Comparison of ENCODE assay signal across 10 cellular contexts in genomic region chr10:102675151-102675886, GRCh38. TPM values are rescaled to one million over a fixed set of nuclear protein-coding genes. Genes with fewer than 3 reads are reported as not detected.
DNase-seq lines count a peak whose midpoint lies in the region; ATAC-seq, FAIRE-seq and TF ChIP-seq lines count a peak whose summit lies in the region.
"Had no signal": no experiment of that assay in that cellular context is flagged by ENCODE, and none has a peak within 500 bp of the region (broad histone marks: within the 10 kb centered on the region; RNA-seq: fewer than 3 reads in every experiment).

No MANE protein-coding gene starts in this region.

- no peak overlapping the region for H3K4me3 ChIP-seq in right atrium auricular region
- no peak overlapping the region for H3K4me3 ChIP-seq in bronchial epithelial cell (ENCODE audit: low read depth, low read length)

- no peaks in the 10 kb centered on the region for H3K27me3 ChIP-seq in right atrium auricular region
- H3K27me3 ChIP-seq in bronchial epithelial cell (ENCODE audit: control insufficient read depth, insufficient read depth, low read length) = no peaks in the 10 kb centered on the region

- no peaks in the 10 kb centered on the region for H3K9me3 ChIP-seq in right atrium auricular region

- FAIRE-seq in bronchial epithelial cell (lab: Jason Lieb, UNC) = no peak

- DNase-seq in right atrium auricular region (ENCODE audit: low spot score) (no peak), Right ventricle myocardium superior (no peak), bronchial epithelial cell (ENCODE audit: low read depth) (peak; percentile 54), HPDE6-E6E7 (ENCODE audit: extremely low spot score) (no peak), cerebellum (ENCODE audit: low spot score) (no peak), NCI-H526 (lab: John Stamatoyannopoulos, UW) (no peak), NCI-H146 (lab: John Stamatoyannopoulos, UW) (no peak)
- peak in 1 of 10 donors; percentile 20 for DNase-seq in naive thymus-derived CD8-positive, alpha-beta T cell
- DNase-seq: activated naive CD4-positive, alpha-beta T cell; NCI-H69 had no signal

- H3K27me3 Mint-ChIP-seq in naive thymus-derived CD8-positive, alpha-beta T cell = no peaks in the 10 kb centered on the region

- no peaks in the 10 kb centered on the region for H3K36me3 Mint-ChIP-seq in naive thymus-derived CD8-positive, alpha-beta T cell

- H3K9me3 Mint-ChIP-seq in naive thymus-derived CD8-positive, alpha-beta T cell = no peaks in the 10 kb centered on the region

- H3K36me3 ChIP-seq in right atrium auricular region (no peaks in the 10 kb centered on the region), bronchial epithelial cell (ENCODE audit: control insufficient read depth, insufficient read depth, low read length) (no peaks in the 10 kb centered on the region)

- TF ChIP-seq CTCF in right atrium auricular region (IDR thresholded peaks at IDR 0.05) = no peak
- no peak for TF ChIP-seq CTCF in bronchial epithelial cell (IDR thresholded peaks at IDR 0.05; ENCODE audit: insufficient read depth, low read length, severe bottlenecking)

- peaks cover 23 to 72% (median 54%) of the 10 kb centered on the region in 4 donors for H3K4me1 Mint-ChIP-seq in naive thymus-derived CD8-positive, alpha-beta T cell

- peaks cover 0 to 87% of the 10 kb centered on the region in 2 donors for H3K4me1 ChIP-seq in right atrium auricular region

- POLR2A ChIA-PET in naive thymus-derived CD8-positive, alpha-beta T cell (lab: Charles Lee) = interaction anchor here (0.7 to 29.2 kb wide), 8 partner anchors 13 to 517 kb away, joined by 3 to 624 read pairs (median 14); partner anchors contain the start of genes ARL3, SFXN2, SUFU and TRIM8

- peak overlapping the region; percentile 90 to 98 (median 96) for H3K27ac Mint-ChIP-seq in naive thymus-derived CD8-positive, alpha-beta T cell

- intact Hi-C loops in Right ventricle myocardium superior (cut with DNase I) = no loop called here

- peak overlapping the region; percentile 82 to 90 for H3K27ac ChIP-seq in right atrium auricular region

- ATAC-seq in Right ventricle myocardium superior (ENCODE audit: poor library complexity) = no peak
- ATAC-seq in naive thymus-derived CD8-positive, alpha-beta T cell = peak; percentile 13 to 18

- H3K4me3 Mint-ChIP-seq in naive thymus-derived CD8-positive, alpha-beta T cell = peak overlapping the region; percentile 75 to 91 (median 87)

RNA-seq across cellular contexts. Expression of gene TRIM8, which starts 31.0 kb away (rescaled TPM):
- total RNA-seq in right atrium auricular region (100 to 1,000 TPM; 106 to 125 TPM), Right ventricle myocardium superior (103 TPM), bronchial epithelial cell (31.1 and 41.2 TPM in 2 replicates), cerebellum (50.3 TPM)
- total RNA-seq in naive thymus-derived CD8-positive, alpha-beta T cell = 10 to 100 TPM; 61.4 to 67.3 TPM
- 10 to 100 TPM; 27.5 to 53.2 (median 34.7) TPM for polyA plus RNA-seq in naive thymus-derived CD8-positive, alpha-beta T cell

RNA-seq across cellular contexts. Expression of gene ARL3, which starts 38.9 kb away (rescaled TPM):
- total RNA-seq in right atrium auricular region (1 to 10 TPM; 5.7 to 6.4 TPM), Right ventricle myocardium superior (14.1 TPM), bronchial epithelial cell (4.7 and 5.8 TPM in 2 replicates), cerebellum (17.1 TPM)
- 1 to 10 TPM; 3.6 to 3.8 TPM for total RNA-seq in naive thymus-derived CD8-positive, alpha-beta T cell
- polyA plus RNA-seq in naive thymus-derived CD8-positive, alpha-beta T cell = 1 to 10 TPM; 3.7 to 4.4 (median 3.9) TPM

RNA-seq across cellular contexts. Expression of gene SFXN2, which starts 39.1 kb away (rescaled TPM):
- total RNA-seq in right atrium auricular region = 1 to 10 TPM in 1 of 2 donors, under 1 TPM in 1; 0.59 to 2.7 TPM
- 1.7 TPM for total RNA-seq in Right ventricle myocardium superior
- total RNA-seq in bronchial epithelial cell = 0.64 and 3.4 TPM in 2 replicates
- total RNA-seq in naive thymus-derived CD8-positive, alpha-beta T cell = 10 to 100 TPM; 30.0 to 32.6 TPM
- 10 to 100 TPM in 1 of 3 donors, 1 to 10 TPM in 2; 6.6 to 16.5 (median 9.0) TPM for polyA plus RNA-seq in naive thymus-derived CD8-positive, alpha-beta T cell
- 10.1 TPM for total RNA-seq in cerebellum
